ENCODE assay signal across 31 cellular contexts in genomic region chr6:146805546-146806325, GRCh38.
"Had no signal": no experiment of that assay in that cellular context is flagged by ENCODE, and none has a peak within 500 bp of the region (broad histone marks: within the 10 kb centered on the region; RNA-seq: fewer than 3 reads in every experiment).

No MANE protein-coding gene starts in this region.

- H3K4me1 Mint-ChIP-seq: activated CD4-positive, alpha-beta T cell treated with anti-CD3 and anti-CD28 coated beads for 36 hours; activated CD8-positive, alpha-beta memory T cell treated with anti-CD3 and anti-CD28 coated beads, Interleukin-2, amount 10 ng/mL, durations not matched to agents 7 days and 5 days; activated naive CD4-positive, alpha-beta T cell treated with anti-CD3 and anti-CD28 coated beads, Interleukin-2, amount 50 U/mL, for 24 hours; activated naive CD8-positive, alpha-beta T cell treated with anti-CD3 and anti-CD28 coated beads for 36 hours had no signal

- H3K9me3 Mint-ChIP-seq: activated CD4-positive, alpha-beta memory T cell treated with anti-CD3 and anti-CD28 coated beads for 36 hours; activated CD4-positive, alpha-beta T cell treated with anti-CD3 and anti-CD28 coated beads, Interleukin-2, amount 10 ng/mL, durations not matched to agents 24 days and 14 days; activated naive CD4-positive, alpha-beta T cell treated with anti-CD3 and anti-CD28 coated beads for 36 hours; activated naive CD4-positive, alpha-beta T cell treated with anti-CD3 and anti-CD28 coated beads, Interleukin-2, amount 50 U/mL, for 24 hours; activated naive CD8-positive, alpha-beta T cell treated with anti-CD3 and anti-CD28 coated beads for 36 hours; activated T-helper 1 cell treated with anti-CD3 and anti-CD28 coated beads, Interleukin-12 subunit alpha, Interleukin-12 subunit beta, Interleukin-2, Interleukin-4 antibody, amounts not matched to agents 30 ng/mL and 10 ng/mL and 1 ng/mL, durations not matched to agents 14 hours and 24 hours and 36 hours; activated T-helper 2 cell treated with anti-CD3 and anti-CD28 coated beads, Interferon-gamma antibody, Interleukin-2, Interleukin-4, amounts not matched to agents 10 μg/mL and 5 μg/mL and 100 μg/mL, durations not matched to agents 14 hours and 24 hours and 36 hours; endodermal cell had no signal

- H3K9me3 ChIP-seq: body of pancreas had no signal

- DNase-seq: activated CD4-positive, alpha-beta memory T cell treated with anti-CD3 and anti-CD28 coated beads for 36 hours; activated CD4-positive, alpha-beta T cell treated with anti-CD3 and anti-CD28 coated beads for 36 hours; activated CD4-positive, alpha-beta T cell treated with anti-CD3 and anti-CD28 coated beads, Interleukin-2, amount 10 ng/mL, durations not matched to agents 24 days and 14 days; activated CD4-positive, CD25-positive, alpha-beta regulatory T cell; activated CD4-positive, CD25-positive, alpha-beta regulatory T cell treated with anti-CD3 and anti-CD28 coated beads, Interleukin-2, amount 50 U/mL, for 72 hours; activated CD8-positive, alpha-beta memory T cell treated with anti-CD3 and anti-CD28 coated beads, Interleukin-2, amount 10 ng/mL, durations not matched to agents 7 days and 5 days; activated CD8-positive, alpha-beta memory T cell treated with anti-CD3 and anti-CD28 coated beads, Interleukin-2, amount 50 U/mL, for 4 hours; activated CD8-positive, alpha-beta T cell treated with anti-CD3 and anti-CD28 coated beads, Interleukin-2, amount 10 ng/mL, durations not matched to agents 7 days and 5 days; activated effector memory CD4-positive, alpha-beta T cell treated with anti-CD3 and anti-CD28 coated beads, Interleukin-2, amount 50 U/mL, for 16 hours; activated naive CD4-positive, alpha-beta T cell treated with anti-CD3 and anti-CD28 coated beads for 36 hours; activated naive CD8-positive, alpha-beta T cell treated with anti-CD3 and anti-CD28 coated beads for 36 hours; activated T-cell treated with anti-CD3 and anti-CD28 coated beads, Interleukin-2, amount 50 U/mL, for 1 hour; activated T-cell treated with anti-CD3 and anti-CD28 coated beads, Interleukin-2, amount 50 U/mL, for 48 hours; amniotic stem cell; anterior cingulate cortex; body of pancreas; caudate nucleus; cerebellar nuclear complex; cortex of kidney; dermis blood vessel endothelial cell; effector CD8-positive, alpha-beta T cell; endodermal cell; foreskin fibroblast; head of caudate nucleus; hippocampal formation; T-helper 2 cell had no signal

- H3K36me3 Mint-ChIP-seq: activated CD4-positive, alpha-beta memory T cell treated with anti-CD3 and anti-CD28 coated beads for 36 hours; activated CD8-positive, alpha-beta memory T cell treated with anti-CD3 and anti-CD28 coated beads, Interleukin-2, amount 10 ng/mL, durations not matched to agents 7 days and 5 days; activated naive CD4-positive, alpha-beta T cell treated with anti-CD3 and anti-CD28 coated beads, Interleukin-2, amount 50 U/mL, for 24 hours; activated naive CD8-positive, alpha-beta T cell treated with anti-CD3 and anti-CD28 coated beads for 36 hours had no signal

- H3K4me3 ChIP-seq: body of pancreas had no signal

- FAIRE-seq: frontal cortex had no signal

- H3K27ac ChIP-seq: body of pancreas had no signal

- H3K27me3 ChIP-seq: body of pancreas had no signal

- ATAC-seq: activated CD4-positive, alpha-beta T cell treated with anti-CD3 and anti-CD28 coated beads for 36 hours; activated CD8-positive, alpha-beta memory T cell treated with anti-CD3 and anti-CD28 coated beads, Interleukin-2, amount 10 ng/mL, durations not matched to agents 7 days and 5 days; activated CD8-positive, alpha-beta T cell treated with anti-CD3 and anti-CD28 coated beads, Interleukin-2, amount 10 ng/mL, durations not matched to agents 7 days and 5 days; body of pancreas; esophagus mucosa had no signal

- H3K4me1 ChIP-seq: body of pancreas had no signal

- H3K4me3 Mint-ChIP-seq: activated CD4-positive, alpha-beta memory T cell treated with anti-CD3 and anti-CD28 coated beads for 36 hours; activated CD4-positive, alpha-beta T cell treated with anti-CD3 and anti-CD28 coated beads for 36 hours; activated CD4-positive, alpha-beta T cell treated with anti-CD3 and anti-CD28 coated beads, Interleukin-2, amount 10 ng/mL, durations not matched to agents 24 days and 14 days; activated CD8-positive, alpha-beta memory T cell treated with anti-CD3 and anti-CD28 coated beads, Interleukin-2, amount 10 ng/mL, durations not matched to agents 7 days and 5 days; activated CD8-positive, alpha-beta T cell treated with anti-CD3 and anti-CD28 coated beads, Interleukin-2, amount 10 ng/mL, durations not matched to agents 7 days and 5 days; activated naive CD4-positive, alpha-beta T cell treated with anti-CD3 and anti-CD28 coated beads for 36 hours; activated naive CD4-positive, alpha-beta T cell treated with anti-CD3 and anti-CD28 coated beads, Interleukin-2, amount 50 U/mL, for 24 hours; activated naive CD8-positive, alpha-beta T cell treated with anti-CD3 and anti-CD28 coated beads for 36 hours; activated T-helper 1 cell treated with anti-CD3 and anti-CD28 coated beads, Interleukin-12 subunit alpha, Interleukin-12 subunit beta, Interleukin-2, Interleukin-4 antibody, amounts not matched to agents 30 ng/mL and 10 ng/mL and 1 ng/mL, durations not matched to agents 14 hours and 24 hours and 36 hours; endodermal cell had no signal

- H3K27me3 Mint-ChIP-seq: activated naive CD4-positive, alpha-beta T cell treated with anti-CD3 and anti-CD28 coated beads, Interleukin-2, amount 50 U/mL, for 24 hours had no signal

- H3K27ac Mint-ChIP-seq: activated CD4-positive, alpha-beta memory T cell treated with anti-CD3 and anti-CD28 coated beads for 36 hours; activated CD4-positive, alpha-beta T cell treated with anti-CD3 and anti-CD28 coated beads for 36 hours; activated CD4-positive, alpha-beta T cell treated with anti-CD3 and anti-CD28 coated beads, Interleukin-2, amount 10 ng/mL, durations not matched to agents 24 days and 14 days; activated CD8-positive, alpha-beta memory T cell treated with anti-CD3 and anti-CD28 coated beads, Interleukin-2, amount 10 ng/mL, durations not matched to agents 7 days and 5 days; activated CD8-positive, alpha-beta T cell treated with anti-CD3 and anti-CD28 coated beads, Interleukin-2, amount 10 ng/mL, durations not matched to agents 7 days and 5 days; activated naive CD4-positive, alpha-beta T cell treated with anti-CD3 and anti-CD28 coated beads for 36 hours; activated naive CD4-positive, alpha-beta T cell treated with anti-CD3 and anti-CD28 coated beads, Interleukin-2, amount 50 U/mL, for 24 hours; activated naive CD8-positive, alpha-beta T cell treated with anti-CD3 and anti-CD28 coated beads for 36 hours; activated T-helper 1 cell treated with anti-CD3 and anti-CD28 coated beads, Interleukin-12 subunit alpha, Interleukin-12 subunit beta, Interleukin-2, Interleukin-4 antibody, amounts not matched to agents 30 ng/mL and 10 ng/mL and 1 ng/mL, durations not matched to agents 14 hours and 24 hours and 36 hours; activated T-helper 2 cell treated with anti-CD3 and anti-CD28 coated beads, Interferon-gamma antibody, Interleukin-2, Interleukin-4, amounts not matched to agents 10 μg/mL and 5 μg/mL and 100 μg/mL, durations not matched to agents 14 hours and 24 hours and 36 hours; endodermal cell had no signal
